9 cellular contexts compared by ENCODE assay signal in the genomic region with DNA sequence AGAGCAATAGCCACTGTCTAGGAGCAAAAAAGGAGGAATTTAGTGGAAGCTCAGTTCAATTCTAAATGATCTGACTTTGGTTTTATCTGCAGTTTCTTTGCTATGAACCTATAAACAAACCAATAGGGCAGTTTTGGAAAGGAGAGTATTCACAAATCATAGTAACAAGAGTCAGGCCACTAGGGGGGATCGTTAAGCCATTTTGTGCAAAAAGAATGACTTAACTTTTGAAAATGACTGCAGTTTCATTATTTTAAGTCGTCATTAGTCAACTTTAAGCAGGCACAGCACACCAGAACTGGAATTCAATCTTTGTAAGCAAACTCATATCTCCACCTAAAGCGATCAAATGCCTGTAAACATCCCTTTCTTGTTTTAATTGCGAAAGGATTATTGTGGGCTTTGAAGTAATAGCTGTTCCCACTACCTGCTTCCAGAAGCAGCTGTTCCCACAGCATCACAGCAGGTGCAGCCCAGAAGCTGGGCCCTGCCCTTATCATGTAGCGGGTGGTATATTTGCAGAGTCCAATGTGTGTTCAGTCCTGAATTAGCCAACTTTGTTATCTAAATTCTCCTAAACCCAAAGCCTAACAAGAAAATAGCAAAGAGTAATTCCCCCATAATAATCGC. TPM values are rescaled to one million over a fixed set of nuclear protein-coding genes. Genes with fewer than 3 reads are reported as not detected.
DNase-seq lines count a peak whose midpoint lies in the region; ATAC-seq and TF ChIP-seq lines count a peak whose summit lies in the region.
"Had no signal": no experiment of that assay in that cellular context is flagged by ENCODE, and none has a peak within 500 bp of the region (broad histone marks: within the 10 kb centered on the region; RNA-seq: fewer than 3 reads in every experiment).

No MANE protein-coding gene starts in this region.

- no peak overlapping the region for H3K4me3 ChIP-seq in BJ (ENCODE audit: low read depth, low read length)
- H3K4me3 ChIP-seq in gastrocnemius medialis: no peak overlapping the region

- H3K79me2 ChIP-seq in H9 (ENCODE audit: insufficient read depth, low read length): no peaks in the 10 kb centered on the region

- TF ChIP-seq CTCF in BJ (IDR thresholded peaks at IDR 0.05; ENCODE audit: insufficient read depth, low read depth, low read length) (peak; percentile 46), H9 (conservative IDR thresholded peaks at IDR 0.05) (peak; percentile 68), foreskin keratinocyte (conservative IDR thresholded peaks at IDR 0.05) (peak; percentile 56), omental fat pad (IDR thresholded peaks at IDR 0.05) (no peak), gastrocnemius medialis (IDR thresholded peaks at IDR 0.05 in 4 of 5, conservative IDR thresholded peaks at IDR 0.05 in 1 of 5) (no peak)

- no peak overlapping the region for H3K4ac ChIP-seq in H9 (ENCODE audit: low read depth, low read length)

- no peak for TF ChIP-seq POLR2A in gastrocnemius medialis (IDR thresholded peaks at IDR 0.05)

- H3K79me1 ChIP-seq in H9 (ENCODE audit: insufficient read depth, low read depth, low read length, poor library complexity, severe bottlenecking): no peaks in the 10 kb centered on the region

- peaks cover 40 to 44% of the 10 kb centered on the region in 2 experiments for H3K4me1 Mint-ChIP-seq in H9
- H3K4me1 Mint-ChIP-seq in natural killer cell treated with Interleukin-12 subunit alpha and Interleukin-12 subunit beta and Interleukin-15 and Interleukin-18, amount 100 ng/mL, for 72 hours (ENCODE audit: low read depth in 2 of 2): peaks cover 0 to 3% of the 10 kb centered on the region in 2 donors
- H3K4me1 Mint-ChIP-seq: immature natural killer cell had no signal

- peaks cover 0 to 4% (median 3%) of the 10 kb centered on the region in 3 experiments; a peak in 2 of 7 replicates for H3K36me3 Mint-ChIP-seq in H9 (ENCODE audit: insufficient read depth in 1 of 3, low read depth in 3 of 3)
- no peaks in the 10 kb centered on the region for H3K36me3 Mint-ChIP-seq in natural killer cell treated with Interleukin-12 subunit alpha and Interleukin-12 subunit beta and Interleukin-15 and Interleukin-18, amount 100 ng/mL, for 72 hours
- H3K36me3 Mint-ChIP-seq: immature natural killer cell had no signal

- H4K91ac ChIP-seq in H9 (ENCODE audit: insufficient read length, low read depth, low read length): no peak overlapping the region

- H3T11ph ChIP-seq in H9 (ENCODE audit: low read length): no peak overlapping the region

- CTCF ChIA-PET in BJ (lab: Yijun Ruan, JAX): interaction anchor here (0.6 to 7.9 kb wide), 6 partner anchors 9 to 1508 kb away, joined by 3 to 59 read pairs (median 4); no protein-coding TSS in a partner anchor

- ATAC-seq in foreskin keratinocyte (no peak), omental fat pad (ENCODE audit: low FRiP score) (no peak), gastrocnemius medialis (no peak)
- ATAC-seq in natural killer cell treated with Interleukin-12 subunit alpha and Interleukin-12 subunit beta and Interleukin-15 and Interleukin-18, amount 100 ng/mL, for 72 hours: no peak

- in situ Hi-C loops in gastrocnemius medialis (cut with MboI; ENCODE audit: low sequenced_read_pairs in 4 of 4): loop anchor here in 2 of 4 donors (25.0 kb wide), 2 partner anchors 476 to 751 kb away; no protein-coding TSS in a partner anchor

- no CpG with 5 or more reads among the region's 6 CpGs for WGBS in H9 (ENCODE audit: extremely low coverage, insufficient read length, low lambda C conversion rate)

- intact Hi-C loops in gastrocnemius medialis (cut with DNase I; ENCODE audit: low total_unique reads): no loop called here

- no peak overlapping the region for H2BK12ac ChIP-seq in H9 (ENCODE audit: insufficient read length, low read depth, low read length)

- H3K23me2 ChIP-seq in H9 (ENCODE audit: insufficient read length, low read depth, low read length, poor library complexity, severe bottlenecking): no peaks in the 10 kb centered on the region

- H2AFZ ChIP-seq in H9 (ENCODE audit: low read length): no peak overlapping the region

- no peak overlapping the region for H2BK15ac ChIP-seq in H9 (ENCODE audit: low read depth, low read length)

- no peak overlapping the region for H4K8ac ChIP-seq in H9 (replicated peaks; ENCODE audit: insufficient read length, low read depth, low read length)

- no peak overlapping the region for H3K14ac ChIP-seq in H9 (ENCODE audit: insufficient read depth, low read length)

- no peaks in the 10 kb centered on the region for H3K9me3 ChIP-seq in H9 (ENCODE audit: control insufficient read depth, low read depth, low read length)
- no peaks in the 10 kb centered on the region for H3K9me3 ChIP-seq in gastrocnemius medialis

- H3K23ac ChIP-seq in H9 (ENCODE audit: insufficient read length, low read depth, low read length): no peak overlapping the region

- no peak overlapping the region for H4K5ac ChIP-seq in H9 (ENCODE audit: insufficient read length, low read depth, low read length)

- no peak overlapping the region for H2BK5ac ChIP-seq in H9 (ENCODE audit: insufficient read length, low read length)

- H3K27me3 ChIP-seq in BJ (ENCODE audit: control insufficient read depth, insufficient read depth, low read length) (peaks cover 23% of the 10 kb centered on the region), H9 (ENCODE audit: insufficient read depth, low read length) (no peaks in the 10 kb centered on the region), foreskin keratinocyte (no peaks in the 10 kb centered on the region), gastrocnemius medialis (peaks cover 3 to 33% (median 8%) of the 10 kb centered on the region in 3 donors)

- POLR2A ChIA-PET in BJ (lab: Charles Lee): no interaction called here

- no peak overlapping the region for H3K4me3 Mint-ChIP-seq in H9
- no peak overlapping the region for H3K4me3 Mint-ChIP-seq in natural killer cell treated with Interleukin-12 subunit alpha and Interleukin-12 subunit beta and Interleukin-15 and Interleukin-18, amount 100 ng/mL, for 72 hours
- H3K4me3 Mint-ChIP-seq: immature natural killer cell had no signal

- no peaks in the 10 kb centered on the region for H3K36me3 ChIP-seq in BJ (ENCODE audit: control insufficient read depth, insufficient read depth, low read length)
- H3K36me3 ChIP-seq in gastrocnemius medialis: no peaks in the 10 kb centered on the region

- H2BK120ac ChIP-seq in H9 (ENCODE audit: low read depth, low read length, poor library complexity, severe bottlenecking): no peak overlapping the region

- H3K27ac ChIP-seq in H9 (ENCODE audit: insufficient read length, low read depth, low read length): no peak overlapping the region
- no peak overlapping the region for H3K27ac ChIP-seq in foreskin keratinocyte
- no peak overlapping the region for H3K27ac ChIP-seq in gastrocnemius medialis

- H3K9me3 Mint-ChIP-seq in H9: peaks cover 5% of the 10 kb centered on the region in 2 experiments; a peak in 3 of 5 replicates
- no peaks in the 10 kb centered on the region for H3K9me3 Mint-ChIP-seq in natural killer cell treated with Interleukin-12 subunit alpha and Interleukin-12 subunit beta and Interleukin-15 and Interleukin-18, amount 100 ng/mL, for 72 hours
- H3K9me3 Mint-ChIP-seq: immature natural killer cell had no signal

- H4K20me1 ChIP-seq in H9 (ENCODE audit: control insufficient read depth, insufficient read depth, insufficient read length): no peaks in the 10 kb centered on the region

- no peaks in the 10 kb centered on the region; the same call in 1 of the 2 replicates for H3K27me3 Mint-ChIP-seq in H9 (ENCODE audit: low read depth)
- peaks cover 31 to 45% of the 10 kb centered on the region in 2 donors for H3K27me3 Mint-ChIP-seq in natural killer cell treated with Interleukin-12 subunit alpha and Interleukin-12 subunit beta and Interleukin-15 and Interleukin-18, amount 100 ng/mL, for 72 hours

- no peak overlapping the region for H3K18ac ChIP-seq in H9 (ENCODE audit: insufficient read length, low read depth, low read length)

- no peak overlapping the region for H3K27ac Mint-ChIP-seq in H9
- no peak overlapping the region for H3K27ac Mint-ChIP-seq in natural killer cell treated with Interleukin-12 subunit alpha and Interleukin-12 subunit beta and Interleukin-15 and Interleukin-18, amount 100 ng/mL, for 72 hours
- H3K27ac Mint-ChIP-seq: immature natural killer cell had no signal

- no peak overlapping the region for H3K4me2 ChIP-seq in H9 (ENCODE audit: insufficient read depth, insufficient read length, low read length)

- H3K9ac ChIP-seq in H9 (ENCODE audit: extremely low read depth, insufficient read length, low read length): no peak overlapping the region

- H3K56ac ChIP-seq in H9 (ENCODE audit: insufficient read length, low read depth, low read length): no peak overlapping the region

- H3K4me1 ChIP-seq in H9 (ENCODE audit: insufficient read depth, low read length) (peaks cover 6% of the 10 kb centered on the region; the same call in 1 of the 2 replicates), foreskin keratinocyte (peaks cover 24% of the 10 kb centered on the region), gastrocnemius medialis (no peaks in the 10 kb centered on the region)

- no peak overlapping the region for H2BK20ac ChIP-seq in H9 (ENCODE audit: low read depth, low read length, poor library complexity, severe bottlenecking)

- no peak overlapping the region for H2AK5ac ChIP-seq in H9 (ENCODE audit: insufficient read length, low read length)

- DNase-seq in BJ (ENCODE audit: low read depth): no peak
- no peak for DNase-seq in H9
- DNase-seq in OCI-M2 (lab: John Stamatoyannopoulos, UW; ENCODE audit: unreplicated experiment): peak; percentile 14
- no peak for DNase-seq in foreskin keratinocyte
- no peak for DNase-seq in natural killer cell treated with Interleukin-12 subunit alpha and Interleukin-12 subunit beta and Interleukin-15 and Interleukin-18, amount 100 ng/mL, for 72 hours (ENCODE audit: low spot score)
- no peak for DNase-seq in omental fat pad (ENCODE audit: low spot score)
- DNase-seq in gastrocnemius medialis: no peak
- DNase-seq in activated CD4-positive, CD25-positive, alpha-beta regulatory T cell (lab: John Stamatoyannopoulos, UW): no peak
- DNase-seq: immature natural killer cell had no signal

RNA-seq across cellular contexts. Expression of gene SOX21, which starts 51.5 kb away (rescaled TPM):
- polyA plus RNA-seq in BJ (2011; rRNA removed): not detected in 2 replicates
- not detected in 2 replicates for polyA minus RNA-seq in BJ (2011; rRNA and poly(A)+ RNA removed)
- total RNA-seq in H9 (2021): 36.8 and 38.4 TPM in 2 replicates
- total RNA-seq in foreskin keratinocyte: not detected in 2 replicates
- not detected in 2 replicates for polyA plus RNA-seq in foreskin keratinocyte
- not detected for total RNA-seq in natural killer cell treated with Interleukin-12 subunit alpha and Interleukin-12 subunit beta and Interleukin-15 and Interleukin-18, amount 100 ng/mL, for 72 hours
- not detected for total RNA-seq in omental fat pad
- not detected for total RNA-seq in gastrocnemius medialis
- polyA plus RNA-seq: immature natural killer cell had no signal

RNA-seq across cellular contexts. Expression of gene GPR180, which starts 59.2 kb away (rescaled TPM):
- polyA plus RNA-seq in BJ (2011; rRNA removed): 2.4 and 4.7 TPM in 2 replicates
- polyA minus RNA-seq in BJ (2011; rRNA and poly(A)+ RNA removed): 3.7 and 3.9 TPM in 2 replicates
- total RNA-seq in H9 (2021): 5.1 and 5.5 TPM in 2 replicates
- total RNA-seq in foreskin keratinocyte: 16.4 and 17.0 TPM in 2 replicates
- 3.7 and 4.7 TPM in 2 replicates for polyA plus RNA-seq in foreskin keratinocyte
- total RNA-seq in natural killer cell treated with Interleukin-12 subunit alpha and Interleukin-12 subunit beta and Interleukin-15 and Interleukin-18, amount 100 ng/mL, for 72 hours: 1 to 10 TPM; 7.1 to 7.8 TPM
- total RNA-seq in omental fat pad: 10 to 100 TPM in 2 of 4 donors, 1 to 10 TPM in 2; 5.3 to 33.4 (median 12.9) TPM
- 1 to 10 TPM; 3.2 to 4.8 (median 4.1) TPM for total RNA-seq in gastrocnemius medialis

Comparison
In these comparisons a context has a peak if more than half of its experiments do, and no peak if none do; other contexts are left out.
1. CTCF ChIP-seq: peak in BJ (single experiment), H9 (single experiment) and foreskin keratinocyte (single experiment); none in omental fat pad (0 of 3) and gastrocnemius medialis (0 of 5).
2. RNA of gene SOX21, which starts 51.5 kb away (total RNA-seq): 36.8 to 38.4 TPM in H9; not detected in foreskin keratinocyte, not detected in natural killer cell treated with Interleukin-12 subunit alpha and Interleukin-12 subunit beta and Interleukin-15 and Interleukin-18, amount 100 ng/mL, for 72 hours, not detected in omental fat pad and not detected in gastrocnemius medialis; every median in the first group is over 10 times any median in the second.